ENCODE assay signal across 9 cellular contexts in genomic region chr1:44276006-44276405, GRCh38.
A peak's percentile ranks its signal among the peaks of the same experiment; 100 is the strongest.
DNase-seq lines count a peak whose midpoint lies in the region; FAIRE-seq and TF ChIP-seq lines count a peak whose summit lies in the region.
"Had no signal": no experiment of that assay in that cellular context is flagged by ENCODE, and none has a peak within 500 bp of the region (broad histone marks: within the 10 kb centered on the region; RNA-seq: fewer than 3 reads in every experiment).

No MANE protein-coding gene starts in this region.

- no peak for TF ChIP-seq POLR2A in H1 (IDR thresholded peaks at IDR 0.05; ENCODE audit: control extremely low read depth in 1 of 2, low read depth in 2 of 2, low read length in 2 of 2)

- H3K18ac ChIP-seq in H1 (ENCODE audit: extremely low read depth, low read length): 0 out of 2 replicates have a peak overlapping the region, but pooled peaks have one; percentile 40

- H3K36me3 ChIP-seq in H1 (ENCODE audit: control insufficient read depth in 2 of 4, insufficient read depth in 4 of 4, low read length in 3 of 4) (no peaks in the 10 kb centered on the region), ascending aorta (no peaks in the 10 kb centered on the region)

- no peaks in the 10 kb centered on the region for H3K9me3 ChIP-seq in H1 (ENCODE audit: insufficient read depth in 2 of 2, low read depth in 1 of 2, low read length in 1 of 2)
- H3K9me3 ChIP-seq in ascending aorta: no peaks in the 10 kb centered on the region
- H3K9me3 ChIP-seq: A549 had no signal

- H3K4me3 ChIP-seq in H1 (ENCODE audit: extremely low read depth in 1 of 4, insufficient read depth in 2 of 4, low read depth in 3 of 4, low read length in 4 of 4): no peak overlapping the region
- no peak overlapping the region for H3K4me3 ChIP-seq in skeletal muscle cell (ENCODE audit: low read depth, low read length)
- H3K4me3 ChIP-seq in ascending aorta: no peak overlapping the region
- H3K4me3 ChIP-seq: A549 had no signal

- no peak overlapping the region for H3K4ac ChIP-seq in H1 (replicated peaks; ENCODE audit: insufficient read length, low read depth, low read length)

- WGBS in H1 (ENCODE audit: extremely low coverage in 1 of 2, insufficient coverage in 1 of 2, insufficient read length in 1 of 2, insufficient replicate concordance in 2 of 2, low coverage in 1 of 2, low lambda C conversion rate in 2 of 2, missing lambda C conversion rate in 1 of 2), 2 experiments: 73% methylated on average over 3 of the region's 3 CpGs; no CpG with 5 or more reads in 1 of the 2 experiments

- H4K91ac ChIP-seq in H1 (replicated peaks; ENCODE audit: insufficient read length, low read length): no peak overlapping the region

- H3K79me2 ChIP-seq in H1 (ENCODE audit: control insufficient read depth in 1 of 2, insufficient read depth in 2 of 2, low read length in 2 of 2): no peaks in the 10 kb centered on the region

- H3K14ac ChIP-seq in H1 (ENCODE audit: insufficient read length): no peak overlapping the region

- no peak overlapping the region for H2AFZ ChIP-seq in H1 (ENCODE audit: low read length)

- TF ChIP-seq CTCF in H1 (IDR thresholded peaks at IDR 0.05; ENCODE audit: control extremely low read depth in 1 of 3, insufficient read depth in 1 of 3, low read depth in 1 of 3, low read length in 3 of 3) (no peak), ascending aorta (IDR thresholded peaks at IDR 0.05) (no peak)

- H2BK120ac ChIP-seq in H1 (replicated peaks; ENCODE audit: low read depth, low read length): no peak overlapping the region

- H2BK12ac ChIP-seq in H1 (ENCODE audit: low read depth, low read length): no peak overlapping the region

- H3K56ac ChIP-seq in H1 (replicated peaks; ENCODE audit: insufficient read length, low read depth, low read length): no peak overlapping the region

- DNase-seq in NCI-H1105 treated with DMSO at 0.1 percent for 48 hours (lab: John Stamatoyannopoulos, UW): peak; percentile 20
- no peak for DNase-seq in NCI-H1105 (lab: John Stamatoyannopoulos, UW)
- DNase-seq in NCI-H510A treated with DMSO at 0.1 percent for 48 hours (lab: John Stamatoyannopoulos, UW): peak; percentile 100
- no peak for DNase-seq in H1 (ENCODE audit: low read depth in 1 of 2, low spot score in 2 of 2)
- peak; percentile 28 for DNase-seq in skeletal muscle cell (ENCODE audit: low read depth)
- DNase-seq in activated naive CD4-positive, alpha-beta T cell treated with anti-CD3 and anti-CD28 coated beads for 36 hours: no peak
- no peak for DNase-seq in ecto neural progenitor cell (ENCODE audit: low spot score)
- DNase-seq in ascending aorta (ENCODE audit: low spot score in 2 of 2): no peak

- CTCF ChIA-PET in H1 (lab: Charles Lee; ENCODE audit: partially characterized antibody): interaction anchor here (1.0 to 5.1 kb wide), 10 partner anchors 8 to 377 kb away, joined by 3 to 40 read pairs (median 5); no protein-coding TSS in a partner anchor
- CTCF ChIA-PET in activated naive CD4-positive, alpha-beta T cell treated with anti-CD3 and anti-CD28 coated beads for 36 hours (lab: Charles Lee): no interaction called here

- peaks cover 5% of the 10 kb centered on the region for H3K36me3 Mint-ChIP-seq in activated naive CD4-positive, alpha-beta T cell treated with anti-CD3 and anti-CD28 coated beads for 36 hours (ENCODE audit: low read depth)

- no peak overlapping the region for H4K8ac ChIP-seq in H1 (ENCODE audit: extremely low read depth, insufficient read depth, low read length)

- no peaks in the 10 kb centered on the region for H3K23me2 ChIP-seq in H1 (ENCODE audit: low read depth, low read length)

- H3K27me3 Mint-ChIP-seq in activated naive CD4-positive, alpha-beta T cell treated with anti-CD3 and anti-CD28 coated beads for 36 hours (ENCODE audit: low read depth): no peaks in the 10 kb centered on the region

- H4K5ac ChIP-seq in H1 (ENCODE audit: insufficient read length, low read depth, low read length): no peak overlapping the region

- H2AK5ac ChIP-seq in H1 (ENCODE audit: low read depth, low read length): no peak overlapping the region

- no peak overlapping the region for H2BK5ac ChIP-seq in H1 (ENCODE audit: low read depth, low read length)

- no peak for TF ChIP-seq RAD21 in H1 (IDR thresholded peaks at IDR 0.05 in 1 of 2, conservative IDR thresholded peaks at IDR 0.05 in 1 of 2; ENCODE audit: low read depth in 2 of 2, low read length in 2 of 2)

- 0 out of 4 replicates have a peak overlapping the region, but pooled peaks of 1 of the 2 experiments have one; percentile 32 for H3K4me2 ChIP-seq in H1 (ENCODE audit: insufficient read depth in 1 of 2, low read depth in 2 of 2, low read length in 2 of 2)
- H3K4me2 ChIP-seq: A549 had no signal

- H3K9ac ChIP-seq in H1 (replicated peaks in 1 of 4; ENCODE audit: extremely low read depth in 1 of 4, low read depth in 3 of 4, low read length in 3 of 4): no peak overlapping the region; a peak in 1 of 7 replicates

- H3K4me1 ChIP-seq in H1 (replicated peaks in 1 of 4; ENCODE audit: control insufficient read depth in 3 of 4, insufficient read depth in 4 of 4, low read length in 3 of 4) (peaks cover 0 to 4% (median 1%) of the 10 kb centered on the region in 4 experiments; a peak in 3 of 7 replicates), ascending aorta (no peaks in the 10 kb centered on the region)
- H3K4me1 ChIP-seq: A549 had no signal

- no peak for TF ChIP-seq EP300 in H1 (IDR thresholded peaks at IDR 0.05; ENCODE audit: borderline replicate concordance in 1 of 2, low read depth in 2 of 2, low read length in 2 of 2)

- H3K27ac ChIP-seq in H1 (ENCODE audit: low read depth, low read length): no peak overlapping the region
- no peak overlapping the region for H3K27ac ChIP-seq in ascending aorta
- H3K27ac ChIP-seq: A549 had no signal

- H3K27me3 ChIP-seq in H1 (replicated peaks in 1 of 4; ENCODE audit: control insufficient read depth in 3 of 4, extremely low read depth in 1 of 4, insufficient read depth in 3 of 4, low read length in 3 of 4): no peaks in the 10 kb centered on the region
- H3K27me3 ChIP-seq in ascending aorta: no peaks in the 10 kb centered on the region

- POLR2A ChIA-PET in H1 (lab: Charles Lee; ENCODE audit: partially characterized antibody): no interaction called here

- no peaks in the 10 kb centered on the region for H3K9me3 Mint-ChIP-seq in activated naive CD4-positive, alpha-beta T cell treated with anti-CD3 and anti-CD28 coated beads for 36 hours

- peaks cover 22% of the 10 kb centered on the region for H3K4me1 Mint-ChIP-seq in activated naive CD4-positive, alpha-beta T cell treated with anti-CD3 and anti-CD28 coated beads for 36 hours (ENCODE audit: low read depth)

- no peak overlapping the region for H3K23ac ChIP-seq in H1 (ENCODE audit: insufficient read length)

- H2BK15ac ChIP-seq in H1 (ENCODE audit: low read length): no peak overlapping the region

- no peak overlapping the region for H2BK20ac ChIP-seq in H1 (ENCODE audit: low read length)

- peaks cover 5% of the 10 kb centered on the region; the same call in 1 of the 2 replicates for H3K79me1 ChIP-seq in H1 (ENCODE audit: low read depth, low read length)

- H4K20me1 ChIP-seq in H1 (replicated peaks in 1 of 2; ENCODE audit: control insufficient read depth in 1 of 2, insufficient read depth in 2 of 2, low read length in 2 of 2): no peaks in the 10 kb centered on the region

- H3K4me3 Mint-ChIP-seq in activated naive CD4-positive, alpha-beta T cell treated with anti-CD3 and anti-CD28 coated beads for 36 hours: no peak overlapping the region

- intact Hi-C loops in activated naive CD4-positive, alpha-beta T cell treated with anti-CD3 and anti-CD28 coated beads for 36 hours (cut with micrococcal nuclease): no loop called here
- intact Hi-C loops in ascending aorta (cut with DNase I): no loop called here

- FAIRE-seq in H1 (lab: Jason Lieb, UNC): no peak
- FAIRE-seq: A549 had no signal

- no peak overlapping the region for H3K27ac Mint-ChIP-seq in activated naive CD4-positive, alpha-beta T cell treated with anti-CD3 and anti-CD28 coated beads for 36 hours

TF ChIP-seq in H1, 55 proteins besides CTCF, POLR2A, EP300 and RAD21:
- TF ChIP-seq SP4 (IDR thresholded peaks at IDR 0.05; ENCODE audit: low read length): no peak
- TF ChIP-seq JUN (IDR thresholded peaks at IDR 0.05; ENCODE audit: low read depth, low read length): no peak
- no peak for TF ChIP-seq POLR2AphosphoS5 (IDR thresholded peaks at IDR 0.05; ENCODE audit: low read depth, low read length)
- TF ChIP-seq TEAD4 (IDR thresholded peaks at IDR 0.05; ENCODE audit: low read depth, low read length): no peak
- no peak for TF ChIP-seq EGR1 (IDR thresholded peaks at IDR 0.05; ENCODE audit: borderline replicate concordance, low read depth, low read length)
- no peak for TF ChIP-seq SIX5 (IDR thresholded peaks at IDR 0.05; ENCODE audit: low read depth, low read length)
- no peak for TF ChIP-seq FOSL1 (IDR thresholded peaks at IDR 0.05; ENCODE audit: insufficient read depth, low read depth, low read length)
- no peak for TF ChIP-seq TAF7 (optimal IDR thresholded peaks at IDR 0.05; ENCODE audit: borderline replicate concordance, low read depth, low read length)
- no peak for TF ChIP-seq E2F6 (IDR thresholded peaks at IDR 0.05)
- TF ChIP-seq CEBPB (IDR thresholded peaks at IDR 0.05; ENCODE audit: low read depth, low read length): no peak
- TF ChIP-seq TBP (IDR thresholded peaks at IDR 0.05; ENCODE audit: low read depth, low read length): no peak
- TF ChIP-seq USF2 (IDR thresholded peaks at IDR 0.05; ENCODE audit: low read length): no peak
- TF ChIP-seq ASH2L (IDR thresholded peaks at IDR 0.05; ENCODE audit: low read length): no peak
- no peak for TF ChIP-seq POU5F1 (IDR thresholded peaks at IDR 0.05; ENCODE audit: low read depth, low read length)

Comparison
In these comparisons a context has a peak if more than half of its experiments do, and no peak if none do; other contexts are left out.
1. DNase-seq: peak in NCI-H1105 treated with DMSO at 0.1 percent for 48 hours (single experiment), NCI-H510A treated with DMSO at 0.1 percent for 48 hours (single experiment) and skeletal muscle cell (single experiment); none in NCI-H1105 (single experiment), H1 (0 of 2), activated naive CD4-positive, alpha-beta T cell treated with anti-CD3 and anti-CD28 coated beads for 36 hours (single experiment), ecto neural progenitor cell (single experiment) and ascending aorta (0 of 2).